11 cellular contexts compared by ENCODE assay signal in the genomic region with DNA sequence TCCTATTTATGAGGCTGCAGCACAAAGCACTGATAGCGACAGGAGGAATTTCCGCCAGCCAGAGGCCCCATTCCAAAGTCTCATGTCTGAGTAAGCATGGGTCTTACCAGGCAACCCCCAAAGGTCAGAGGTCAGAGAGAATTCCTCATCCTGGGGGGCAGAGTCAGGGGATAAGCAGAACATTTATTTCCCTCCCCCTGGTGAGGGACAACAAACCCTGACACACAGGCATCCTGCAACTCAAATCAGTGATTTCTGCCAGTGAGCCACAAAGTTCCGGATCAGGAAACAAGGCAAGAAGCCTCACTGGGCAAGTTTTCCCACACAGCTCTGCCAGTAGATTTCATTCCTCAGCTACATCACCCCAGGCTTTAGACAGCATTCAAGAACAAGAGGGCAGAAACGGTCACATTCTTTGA. TPM values are rescaled to one million over a fixed set of nuclear protein-coding genes. Genes with fewer than 3 reads are reported as not detected.
A peak's percentile ranks its signal among the peaks of the same experiment; 100 is the strongest.
DNase-seq lines count a peak whose midpoint lies in the region; ATAC-seq and TF ChIP-seq lines count a peak whose summit lies in the region.
"Had no signal": no experiment of that assay in that cellular context is flagged by ENCODE, and none has a peak within 500 bp of the region (broad histone marks: within the 10 kb centered on the region; RNA-seq: fewer than 3 reads in every experiment).

No MANE protein-coding gene starts in this region.

- peaks cover 71% of the 10 kb centered on the region for H3K79me2 ChIP-seq in smooth muscle cell (ENCODE audit: low read depth)

- no peak for TF ChIP-seq CTCF in choroid plexus epithelial cell (conservative IDR thresholded peaks at IDR 0.05; ENCODE audit: low read depth, low read length)
- no peak for TF ChIP-seq CTCF in smooth muscle cell (IDR thresholded peaks at IDR 0.05; ENCODE audit: borderline replicate concordance, insufficient read depth, poor library complexity, severe bottlenecking)
- TF ChIP-seq CTCF in suprapubic skin (IDR thresholded peaks at IDR 0.05): no peak
- no peak for TF ChIP-seq CTCF in GM13976 (IDR thresholded peaks at IDR 0.05; ENCODE audit: borderline replicate concordance, control extremely low read depth, extremely low read depth, insufficient read depth, missing control alignments)

- in situ Hi-C loops in GM13976 (cut with MboI; ENCODE audit: low sequenced_read_pairs, unreplicated experiment): no loop called here

- H3K9me3 ChIP-seq in HUES6 (ENCODE audit: control insufficient read depth, insufficient read depth, low read depth, low read length) (no peaks in the 10 kb centered on the region), smooth muscle cell (replicated peaks; ENCODE audit: low read depth) (no peaks in the 10 kb centered on the region), suprapubic skin (no peaks in the 10 kb centered on the region)

- H3K4me3 ChIP-seq in HUES6 (ENCODE audit: low read depth, low read length): no peak overlapping the region; the same call in 1 of the 2 replicates
- H3K4me3 ChIP-seq in choroid plexus epithelial cell (ENCODE audit: low read depth, low read length): no peak overlapping the region
- no peak overlapping the region for H3K4me3 ChIP-seq in smooth muscle cell
- no peak overlapping the region for H3K4me3 ChIP-seq in suprapubic skin

- peaks cover 18% of the 10 kb centered on the region for H4K20me1 ChIP-seq in smooth muscle cell (ENCODE audit: low read depth)

- no peak for TF ChIP-seq EP300 in suprapubic skin (IDR thresholded peaks at IDR 0.05)

- H3K27ac ChIP-seq in HUES6 (ENCODE audit: low read depth, low read length) (peak overlapping the region; percentile 45; the same call in 1 of the 2 replicates), smooth muscle cell (ENCODE audit: low read depth) (peak overlapping the region; percentile 75), suprapubic skin (no peak overlapping the region)

- H3K4me1 ChIP-seq in HUES6 (ENCODE audit: control insufficient read depth, insufficient read depth, low read length) (peaks cover 61% of the 10 kb centered on the region), smooth muscle cell (ENCODE audit: low read depth) (peaks cover 83% of the 10 kb centered on the region), suprapubic skin (peaks cover 8% of the 10 kb centered on the region)

- H3K9ac ChIP-seq in HUES6 (ENCODE audit: low read length) (no peak overlapping the region), smooth muscle cell (ENCODE audit: low read depth) (peak overlapping the region; percentile 15)

- DNase-seq in choroid plexus epithelial cell (ENCODE audit: low read depth) (peak; percentile 93), kidney tubule cell (ENCODE audit: low spot score) (peak; percentile 96), smooth muscle cell (lab: John Stamatoyannopoulos, UW; ENCODE audit: unreplicated experiment) (no peak), suprapubic skin (ENCODE audit: low spot score in 2 of 2) (no peak), GM13976 (ENCODE audit: low spot score) (no peak), GM19238 (ENCODE audit: insufficient read length, low spot score) (no peak)
- DNase-seq: activated CD8-positive, alpha-beta T cell treated with anti-CD3 and anti-CD28 coated beads for 36 hours; amygdala; NCI-H2029 had no signal

- H2AFZ ChIP-seq in smooth muscle cell (ENCODE audit: low read depth): no peak overlapping the region

- peaks cover 16% of the 10 kb centered on the region for H3F3A ChIP-seq in smooth muscle cell (ENCODE audit: low read depth)

- WGBS in smooth muscle cell (ENCODE audit: low lambda C conversion rate): 9% methylated on average over 4 of the region's 4 CpGs
- 54% methylated on average over 4 of the region's 4 CpGs for WGBS in suprapubic skin

- H3K27me3 ChIP-seq in HUES6 (ENCODE audit: control insufficient read depth, insufficient read depth, low read length) (no peaks in the 10 kb centered on the region), smooth muscle cell (ENCODE audit: low read depth) (no peaks in the 10 kb centered on the region), suprapubic skin (no peaks in the 10 kb centered on the region)

- H3K4me2 ChIP-seq in smooth muscle cell: peak overlapping the region; percentile 84

- H3K36me3 ChIP-seq in HUES6 (ENCODE audit: control insufficient read depth, insufficient read depth, low read length): no peaks in the 10 kb centered on the region
- no peaks in the 10 kb centered on the region for H3K36me3 ChIP-seq in smooth muscle cell (ENCODE audit: low read depth)
- no peaks in the 10 kb centered on the region for H3K36me3 ChIP-seq in suprapubic skin

- TF ChIP-seq POLR2A in suprapubic skin (IDR thresholded peaks at IDR 0.05): no peak

- ATAC-seq in HG03175 (IDR thresholded peaks at IDR 0.05; ENCODE audit: unreplicated experiment): no peak
- ATAC-seq: activated CD8-positive, alpha-beta T cell treated with anti-CD3 and anti-CD28 coated beads for 36 hours had no signal

RNA-seq across cellular contexts. Expression of a gene that starts 37.0 kb away (rescaled TPM):
- total RNA-seq in smooth muscle cell (84.9 and 97.4 TPM in 2 replicates), suprapubic skin (1 to 10 TPM in 1 of 4 donors, under 1 TPM in 3; 0.26 to 1.3 (median 0.57) TPM)
- 21.4 and 34.3 TPM in 2 replicates for polyA plus RNA-seq in smooth muscle cell
- total RNA-seq: activated CD8-positive, alpha-beta T cell treated with anti-CD3 and anti-CD28 coated beads for 36 hours had no signal

Comparison
In these comparisons a context has a peak if more than half of its experiments do, and no peak if none do; other contexts are left out.
1. DNase-seq: peak in choroid plexus epithelial cell (single experiment) and kidney tubule cell (single experiment); none in smooth muscle cell (single experiment), suprapubic skin (0 of 2), GM13976 (single experiment) and GM19238 (single experiment).
2. RNA of a gene that starts 37.0 kb away (total RNA-seq): 84.9 to 97.4 TPM in smooth muscle cell; 0.26 to 1.3 TPM in suprapubic skin; every median in the first group is over 10 times any median in the second.